In genomic region chr3:147930417-147930816, GRCh38 we compare ENCODE assay signal across 17 cellular contexts.
DNase-seq lines count a peak whose midpoint lies in the region; ATAC-seq and TF ChIP-seq lines count a peak whose summit lies in the region.
"Had no signal": no experiment of that assay in that cellular context is flagged by ENCODE, and none has a peak within 500 bp of the region (broad histone marks: within the 10 kb centered on the region; RNA-seq: fewer than 3 reads in every experiment).

No MANE protein-coding gene starts in this region.

- no peaks in the 10 kb centered on the region for H3K27me3 ChIP-seq in upper lobe of right lung
- no peaks in the 10 kb centered on the region for H3K27me3 ChIP-seq in gastrocnemius medialis
- H3K27me3 ChIP-seq: gastroesophageal sphincter, right lobe of liver, transverse colon had no signal

- no peak for TF ChIP-seq RAD21 in Ishikawa (IDR thresholded peaks at IDR 0.05; ENCODE audit: low read depth)

- H3K27ac ChIP-seq in upper lobe of right lung (no peak overlapping the region), substantia nigra (ENCODE audit: low read depth, low read length, poor library complexity, severe bottlenecking) (no peak overlapping the region), gastrocnemius medialis (no peak overlapping the region)
- H3K27ac ChIP-seq: gastroesophageal sphincter, right lobe of liver, transverse colon had no signal

- H3K4me3 ChIP-seq in AG04449 (ENCODE audit: low read depth, low read length) (no peak overlapping the region), choroid plexus epithelial cell (ENCODE audit: low read depth, low read length) (no peak overlapping the region), upper lobe of right lung (no peak overlapping the region), gastrocnemius medialis (no peak overlapping the region)
- H3K4me3 ChIP-seq: gastroesophageal sphincter, lung, right lobe of liver, transverse colon had no signal

- intact Hi-C loops in upper lobe of right lung (cut with DNase I) = no loop called here
- intact Hi-C loops in gastrocnemius medialis (cut with DNase I; ENCODE audit: low total_unique reads) = no loop called here

- TF ChIP-seq CTCF in AG04449 (IDR thresholded peaks at IDR 0.05; ENCODE audit: insufficient read depth, low read length, missing control alignments) = no peak
- TF ChIP-seq CTCF in choroid plexus epithelial cell (conservative IDR thresholded peaks at IDR 0.05; ENCODE audit: low read depth, low read length) = no peak
- TF ChIP-seq CTCF in upper lobe of right lung (IDR thresholded peaks at IDR 0.05) = no peak
- no peak for TF ChIP-seq CTCF in gastrocnemius medialis (IDR thresholded peaks at IDR 0.05 in 4 of 5, conservative IDR thresholded peaks at IDR 0.05 in 1 of 5)

- H3K4me1 ChIP-seq in upper lobe of right lung = no peaks in the 10 kb centered on the region
- H3K4me1 ChIP-seq in gastrocnemius medialis = no peaks in the 10 kb centered on the region
- H3K4me1 ChIP-seq: gastroesophageal sphincter, right lobe of liver, transverse colon had no signal

- CTCF ChIA-PET in AG04449 (lab: Yijun Ruan, JAX) = interaction anchor here (1.6 kb wide), 1 partner anchor 11 kb away, joined by 4 read pairs; no protein-coding TSS in a partner anchor

- DNase-seq in AG04449 (ENCODE audit: low read depth, low spot score) (peak; percentile 14), choroid plexus epithelial cell (ENCODE audit: low read depth) (peak; percentile 46), myocyte (ENCODE audit: low read depth) (peak; percentile 84), upper lobe of right lung (no peak), substantia nigra (lab: John Stamatoyannopoulos, UW) (no peak), gastrocnemius medialis (no peak)
- DNase-seq: activated CD4-positive, alpha-beta T cell treated with anti-CD3 and anti-CD28 coated beads for 36 hours; AML-193; central memory CD4-positive, alpha-beta T cell; NCI-H1417 treated with DMSO at 0.1 percent for 48 hours; NCI-H748 treated with DMSO at 0.1 percent for 48 hours; right lobe of liver; transverse colon had no signal

- TF ChIP-seq POLR2A in gastrocnemius medialis (IDR thresholded peaks at IDR 0.05) = no peak

- H3K36me3 ChIP-seq in upper lobe of right lung (no peaks in the 10 kb centered on the region), gastrocnemius medialis (no peaks in the 10 kb centered on the region)
- H3K36me3 ChIP-seq: gastroesophageal sphincter, right lobe of liver, transverse colon had no signal

- POLR2A ChIA-PET in AG04449 (lab: Yijun Ruan, JAX) = no interaction called here

- ATAC-seq in GM21367 (IDR thresholded peaks at IDR 0.05; ENCODE audit: unreplicated experiment) (no peak), upper lobe of right lung (no peak), gastrocnemius medialis (no peak)
- ATAC-seq: activated CD4-positive, alpha-beta T cell treated with anti-CD3 and anti-CD28 coated beads for 36 hours; gastroesophageal sphincter; right lobe of liver had no signal

- H3K9me3 ChIP-seq in upper lobe of right lung = no peaks in the 10 kb centered on the region
- no peaks in the 10 kb centered on the region for H3K9me3 ChIP-seq in gastrocnemius medialis
- H3K9me3 ChIP-seq: gastroesophageal sphincter, right lobe of liver, transverse colon had no signal

- TF ChIP-seq EP300 in Ishikawa (IDR thresholded peaks at IDR 0.05; ENCODE audit: borderline replicate concordance) = no peak

- in situ Hi-C loops in gastrocnemius medialis (cut with MboI; ENCODE audit: low sequenced_read_pairs in 4 of 4) = no loop called here

TF ChIP-seq in Ishikawa, 13 proteins besides CTCF, POLR2A, EP300 and RAD21:
- TF ChIP-seq, protein P1, sequence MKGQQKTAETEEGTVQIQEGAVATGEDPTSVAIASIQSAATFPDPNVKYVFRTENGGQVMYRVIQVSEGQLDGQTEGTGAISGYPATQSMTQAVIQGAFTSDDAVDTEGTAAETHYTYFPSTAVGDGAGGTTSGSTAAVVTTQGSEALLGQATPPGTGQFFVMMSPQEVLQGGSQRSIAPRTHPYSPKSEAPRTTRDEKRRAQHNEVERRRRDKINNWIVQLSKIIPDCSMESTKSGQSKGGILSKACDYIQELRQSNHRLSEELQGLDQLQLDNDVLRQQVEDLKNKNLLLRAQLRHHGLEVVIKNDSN (IDR thresholded peaks at IDR 0.05) = no peak
- TF ChIP-seq EGR1 (IDR thresholded peaks at IDR 0.05) = peak; percentile 67
- TF ChIP-seq FOXM1 (IDR thresholded peaks at IDR 0.05; ENCODE audit: borderline replicate concordance, low read depth) = no peak
- no peak for TF ChIP-seq NFIC (IDR thresholded peaks at IDR 0.05)
- TF ChIP-seq CEBPB (IDR thresholded peaks at IDR 0.05) = no peak
- no peak for TF ChIP-seq TEAD4 (IDR thresholded peaks at IDR 0.05)
TF ChIP-seq in Ishikawa: peak in this region for 1.

Comparison
In these comparisons a context has a peak if more than half of its experiments do, and no peak if none do; other contexts are left out.
1. DNase-seq: peak in AG04449 (single experiment), choroid plexus epithelial cell (single experiment) and myocyte (single experiment); none in upper lobe of right lung (single experiment), substantia nigra (0 of 49) and gastrocnemius medialis (0 of 2).